Comparison of ENCODE assay signal across 8 cellular contexts in genomic region chrX:65821721-65822496, GRCh38.
DNase-seq lines count a peak whose midpoint lies in the region; ATAC-seq and TF ChIP-seq lines count a peak whose summit lies in the region.

No MANE protein-coding gene starts in this region.

- DNase-seq in NCI-H1105 (lab: John Stamatoyannopoulos, UW): peak; percentile 5
- DNase-seq in activated gamma-delta T cell treated with anti-CD3 and anti-CD28 coated beads, Interleukin-2, amount 50 U/mL, for 16 hours (ENCODE audit: low read depth): peak; percentile 2
- DNase-seq in lower lobe of right lung: peak; percentile 60
- DNase-seq in testis: peak; percentile 16
- no peak for DNase-seq in endodermal cell
- no peak for DNase-seq in DMS53 treated with DMSO at 0.1 percent for 48 hours (lab: John Stamatoyannopoulos, UW; ENCODE audit: unreplicated experiment)

- H3K4me1 ChIP-seq in lower lobe of right lung: no peaks in the 10 kb centered on the region
- H3K4me1 ChIP-seq in testis: no peaks in the 10 kb centered on the region
- H3K4me1 ChIP-seq in endodermal cell (ENCODE audit: control insufficient read depth, insufficient read depth, low read length): no peaks in the 10 kb centered on the region

- 2 to 3% methylated on average over 21 to 35 of the region's 48 CpGs for WGBS in testis, 2 donors
- WGBS in endodermal cell (ENCODE audit: insufficient coverage in 1 of 2, insufficient read length in 1 of 2), 2 experiments: 26% methylated on average over 41 of the region's 48 CpGs; no CpG with 5 or more reads in 1 of the 2 experiments

- no peak overlapping the region for H3K4me3 Mint-ChIP-seq in endodermal cell

- H3K27me3 ChIP-seq in lower lobe of right lung (ENCODE audit: low read depth) (no peaks in the 10 kb centered on the region), testis (no peaks in the 10 kb centered on the region), endodermal cell (ENCODE audit: control insufficient read depth, insufficient read depth, low read length, poor library complexity, severe bottlenecking) (peaks cover 12% of the 10 kb centered on the region)

- H3K36me3 ChIP-seq in lower lobe of right lung: no peaks in the 10 kb centered on the region
- H3K36me3 ChIP-seq in testis (ENCODE audit: low read depth, missing control alignments): no peaks in the 10 kb centered on the region
- no peaks in the 10 kb centered on the region for H3K36me3 ChIP-seq in endodermal cell (ENCODE audit: control insufficient read depth, insufficient read depth, low read length)

- peaks cover 47% of the 10 kb centered on the region for H3K9me3 Mint-ChIP-seq in endodermal cell

- H3K4me3 ChIP-seq in lower lobe of right lung (peak overlapping the region; percentile 43), testis (peak overlapping the region in 1 of 2 donors; percentile 31), endodermal cell (ENCODE audit: low read length) (no peak overlapping the region)

- no peak for TF ChIP-seq CTCF in lower lobe of right lung (IDR thresholded peaks at IDR 0.05)
- no peak for TF ChIP-seq CTCF in testis (IDR thresholded peaks at IDR 0.05)
- no peak for TF ChIP-seq CTCF in endodermal cell (conservative IDR thresholded peaks at IDR 0.05)

- H3K27ac Mint-ChIP-seq in endodermal cell: no peak overlapping the region

- ATAC-seq in GM19397 (IDR thresholded peaks at IDR 0.05; ENCODE audit: unreplicated experiment) (peak; percentile 71), lower lobe of right lung (peak; percentile 80 to 81), HG02840 (IDR thresholded peaks at IDR 0.05; ENCODE audit: low FRiP score, unreplicated experiment) (no peak)

- no peak overlapping the region for H3K27ac ChIP-seq in lower lobe of right lung
- H3K27ac ChIP-seq in testis: no peak overlapping the region
- H3K27ac ChIP-seq in endodermal cell (ENCODE audit: low read depth, low read length): no peak overlapping the region

- no peaks in the 10 kb centered on the region for H3K36me3 Mint-ChIP-seq in endodermal cell (ENCODE audit: low read depth)

- TF ChIP-seq POLR2A in testis (IDR thresholded peaks at IDR 0.05): no peak

- H3K27me3 Mint-ChIP-seq in endodermal cell (ENCODE audit: insufficient read depth): no peaks in the 10 kb centered on the region

- intact Hi-C loops in lower lobe of right lung (cut with DNase I): no loop called here
- intact Hi-C loops in testis (cut with DNase I; ENCODE audit: low total_unique reads): no loop called here

- no peaks in the 10 kb centered on the region for H3K9me3 ChIP-seq in lower lobe of right lung
- no peaks in the 10 kb centered on the region for H3K9me3 ChIP-seq in testis
- H3K9me3 ChIP-seq in endodermal cell (ENCODE audit: control insufficient read depth, low read length): no peaks in the 10 kb centered on the region

- H3K9ac ChIP-seq in endodermal cell (ENCODE audit: extremely low read depth, low read length, poor library complexity, severe bottlenecking): no peak overlapping the region

- no peaks in the 10 kb centered on the region for H3K4me1 Mint-ChIP-seq in endodermal cell

Comparison
In these comparisons a context has a peak if more than half of its experiments do, and no peak if none do; other contexts are left out.
1. DNase-seq: peak in NCI-H1105 (single experiment), activated gamma-delta T cell treated with anti-CD3 and anti-CD28 coated beads, Interleukin-2, amount 50 U/mL, for 16 hours (single experiment), lower lobe of right lung (single experiment) and testis (single experiment); none in endodermal cell (single experiment) and DMS53 treated with DMSO at 0.1 percent for 48 hours (single experiment).